ENCODE assay signal across 8 cellular contexts in genomic region chr15:57375827-57376694, GRCh38. TPM values are rescaled to one million over a fixed set of nuclear protein-coding genes. Genes with fewer than 3 reads are reported as not detected.
DNase-seq lines count a peak whose midpoint lies in the region; ATAC-seq and TF ChIP-seq lines count a peak whose summit lies in the region.

A gene with protein sequence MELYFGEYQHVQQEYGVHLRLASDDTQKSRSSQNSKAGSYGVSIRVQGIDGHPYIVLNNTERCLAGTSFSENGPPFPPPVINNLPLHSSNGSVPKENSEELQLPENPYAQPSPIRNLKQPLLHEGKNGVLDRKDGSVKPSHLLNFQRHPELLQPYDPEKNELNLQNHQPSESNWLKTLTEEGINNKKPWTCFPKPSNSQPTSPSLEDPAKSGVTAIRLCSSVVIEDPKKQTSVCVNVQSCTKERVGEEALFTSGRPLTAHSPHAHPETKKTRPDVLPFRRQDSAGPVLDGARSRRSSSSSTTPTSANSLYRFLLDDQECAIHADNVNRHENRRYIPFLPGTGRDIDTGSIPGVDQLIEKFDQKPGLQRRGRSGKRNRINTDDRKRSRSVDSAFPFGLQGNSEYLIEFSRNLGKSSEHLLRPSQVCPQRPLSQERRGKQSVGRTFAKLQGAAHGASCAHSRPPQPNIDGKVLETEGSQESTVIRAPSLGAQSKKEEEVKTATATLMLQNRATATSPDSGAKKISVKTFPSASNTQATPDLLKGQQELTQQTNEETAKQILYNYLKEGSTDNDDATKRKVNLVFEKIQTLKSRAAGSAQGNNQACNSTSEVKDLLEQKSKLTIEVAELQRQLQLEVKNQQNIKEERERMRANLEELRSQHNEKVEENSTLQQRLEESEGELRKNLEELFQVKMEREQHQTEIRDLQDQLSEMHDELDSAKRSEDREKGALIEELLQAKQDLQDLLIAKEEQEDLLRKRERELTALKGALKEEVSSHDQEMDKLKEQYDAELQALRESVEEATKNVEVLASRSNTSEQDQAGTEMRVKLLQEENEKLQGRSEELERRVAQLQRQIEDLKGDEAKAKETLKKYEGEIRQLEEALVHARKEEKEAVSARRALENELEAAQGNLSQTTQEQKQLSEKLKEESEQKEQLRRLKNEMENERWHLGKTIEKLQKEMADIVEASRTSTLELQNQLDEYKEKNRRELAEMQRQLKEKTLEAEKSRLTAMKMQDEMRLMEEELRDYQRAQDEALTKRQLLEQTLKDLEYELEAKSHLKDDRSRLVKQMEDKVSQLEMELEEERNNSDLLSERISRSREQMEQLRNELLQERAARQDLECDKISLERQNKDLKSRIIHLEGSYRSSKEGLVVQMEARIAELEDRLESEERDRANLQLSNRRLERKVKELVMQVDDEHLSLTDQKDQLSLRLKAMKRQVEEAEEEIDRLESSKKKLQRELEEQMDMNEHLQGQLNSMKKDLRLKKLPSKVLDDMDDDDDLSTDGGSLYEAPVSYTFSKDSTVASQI (plus strand): TSS chr15:57376505. CDS start chr15:57438000, 61,495 bp downstream.

- intact Hi-C loops in Calu3 (cut with micrococcal nuclease; ENCODE audit: unreplicated experiment) (loop anchor here (5.0 kb wide), 1 partner anchor 131 kb away; no protein-coding TSS in a partner anchor), uterus (cut with DNase I; ENCODE audit: low total_unique reads) (loop anchor here (10.0 kb wide), 1 partner anchor 89 kb away; no protein-coding TSS in a partner anchor)

- H3K9ac ChIP-seq in NT2/D1 (ENCODE audit: insufficient read length, low read depth), result peak within 1 kb of the TSS; percentile 72
- H3K9ac ChIP-seq in endodermal cell (ENCODE audit: extremely low read depth, low read length, poor library complexity, severe bottlenecking), result peak within 1 kb of the TSS; percentile 16

- H3K27ac Mint-ChIP-seq in Calu3 (ENCODE audit: unreplicated experiment), result peak within 1 kb of the TSS; percentile 45
- peak within 1 kb of the TSS; percentile 91 for H3K27ac Mint-ChIP-seq in endodermal cell
- peak within 1 kb of the TSS; percentile 91 for H3K27ac Mint-ChIP-seq in mesothelial cell of epicardium

- no TSS peak for BruUV-seq in Calu3 (replicated peaks; lab: Mats Ljungman, UMichigan)

- DNase-seq in Calu3, result peak; percentile 61
- no peak for DNase-seq in NT2/D1 (ENCODE audit: low read depth, low spot score)
- peak; percentile 87 for DNase-seq in endodermal cell
- DNase-seq in mesothelial cell of epicardium (ENCODE audit: low spot score in 2 of 2, unreplicated experiment in 2 of 2), result peak; percentile 28 to 57
- peak; percentile 40 to 63 for DNase-seq in uterus
- DNase-seq in effector CD8-positive, alpha-beta T cell (lab: John Stamatoyannopoulos, UW), result no peak
- DNase-seq in Kasumi-1 (lab: John Stamatoyannopoulos, UW), result no peak

- CTCF ChIA-PET in Calu3 (lab: Charles Lee), result interaction anchor here (0.6 to 3.7 kb wide), 5 partner anchors 130 to 229 kb away, joined by 3 to 45 read pairs (median 5); no protein-coding TSS in a partner anchor

- H3K4me1 ChIP-seq in NT2/D1 (ENCODE audit: insufficient read depth, insufficient read length) (peaks cover 6% of the 10 kb centered on the region), endodermal cell (ENCODE audit: control insufficient read depth, insufficient read depth, low read length) (peaks cover 13% of the 10 kb centered on the region), uterus (no peaks in the 10 kb centered on the region)

- H3K4me3 Mint-ChIP-seq in Calu3 (ENCODE audit: low read depth, unreplicated experiment) (peak within 1 kb of the TSS; percentile 71), endodermal cell (peak within 1 kb of the TSS; percentile 93), mesothelial cell of epicardium (peak within 1 kb of the TSS; percentile 86)

- H3K4me1 Mint-ChIP-seq in Calu3 (ENCODE audit: low read depth, unreplicated experiment), result peaks cover 10% of the 10 kb centered on the region
- peaks cover 44% of the 10 kb centered on the region for H3K4me1 Mint-ChIP-seq in endodermal cell
- peaks cover 25% of the 10 kb centered on the region for H3K4me1 Mint-ChIP-seq in mesothelial cell of epicardium

- H3K36me3 Mint-ChIP-seq in Calu3 (ENCODE audit: insufficient read depth, unreplicated experiment) (peaks cover 16% of the 10 kb centered on the region), endodermal cell (ENCODE audit: low read depth) (peaks cover 21% of the 10 kb centered on the region), mesothelial cell of epicardium (peaks cover 3% of the 10 kb centered on the region)

- H3K27me3 Mint-ChIP-seq in Calu3 (ENCODE audit: unreplicated experiment) (peaks cover 39% of the 10 kb centered on the region), endodermal cell (ENCODE audit: insufficient read depth) (peaks cover 23% of the 10 kb centered on the region), mesothelial cell of epicardium (ENCODE audit: low read depth) (no peaks in the 10 kb centered on the region)

- H3K9me3 ChIP-seq in NT2/D1 (ENCODE audit: insufficient read depth, low read length) (no peaks in the 10 kb centered on the region), endodermal cell (ENCODE audit: control insufficient read depth, low read length) (no peaks in the 10 kb centered on the region), uterus (no peaks in the 10 kb centered on the region)

- H3K4me3 ChIP-seq in NT2/D1 (ENCODE audit: insufficient read length, low read depth) (peak within 1 kb of the TSS; percentile 65), endodermal cell (ENCODE audit: low read length) (peak within 1 kb of the TSS; percentile 88), uterus (peak within 1 kb of the TSS; percentile 82 to 97)

- H3K27ac ChIP-seq in endodermal cell (ENCODE audit: low read depth, low read length) (no peak within 1 kb of the TSS), uterus (peak within 1 kb of the TSS; percentile 83 to 86)

- H3K27me3 ChIP-seq in NT2/D1 (ENCODE audit: insufficient read depth, insufficient read length), result peaks cover 26% of the 10 kb centered on the region
- H3K27me3 ChIP-seq in endodermal cell (ENCODE audit: control insufficient read depth, insufficient read depth, low read length, poor library complexity, severe bottlenecking), result no peaks in the 10 kb centered on the region
- H3K27me3 ChIP-seq in uterus, result no peaks in the 10 kb centered on the region

- H3K9me3 Mint-ChIP-seq in Calu3 (ENCODE audit: low read depth, unreplicated experiment) (no peaks in the 10 kb centered on the region), endodermal cell (no peaks in the 10 kb centered on the region), mesothelial cell of epicardium (no peaks in the 10 kb centered on the region)

- no peak for ATAC-seq in HG03097 (IDR thresholded peaks at IDR 0.05; ENCODE audit: low FRiP score, unreplicated experiment)

- no peak for TF ChIP-seq CTCF in Calu3 (IDR thresholded peaks at IDR 0.05; ENCODE audit: unreplicated experiment)
- TF ChIP-seq CTCF in endodermal cell (conservative IDR thresholded peaks at IDR 0.05), result no peak
- no peak for TF ChIP-seq CTCF in mesothelial cell of epicardium (IDR thresholded peaks at IDR 0.05; ENCODE audit: unreplicated experiment)
- no peak for TF ChIP-seq CTCF in uterus (IDR thresholded peaks at IDR 0.05)

- WGBS in endodermal cell (ENCODE audit: insufficient coverage in 1 of 2, insufficient read length in 1 of 2), 2 experiments, result 18% methylated on average over 28 to 76 of the region's 76 CpGs

- peak in 1 of 2 donors; percentile 61 for TF ChIP-seq POLR2A in uterus (IDR thresholded peaks at IDR 0.05)

- no peaks in the 10 kb centered on the region for H3K36me3 ChIP-seq in NT2/D1 (ENCODE audit: insufficient read depth, insufficient read length, low read length)
- peaks cover 11% of the 10 kb centered on the region for H3K36me3 ChIP-seq in endodermal cell (ENCODE audit: control insufficient read depth, insufficient read depth, low read length)
- H3K36me3 ChIP-seq in uterus, result no peaks in the 10 kb centered on the region

RNA-seq across cellular contexts. Expression of the gene that starts here (rescaled TPM):
- total RNA-seq in Calu3 (2022), result 1.8 and 3.3 TPM in 2 replicates
- total RNA-seq in endodermal cell, result 10 to 100 TPM; 82.6 to 98.0 TPM
- polyA plus RNA-seq in endodermal cell (2013, experiment 1 of 2), result 15.1 TPM
- polyA plus RNA-seq in endodermal cell (2013, experiment 2 of 2), result 15.8 TPM
- 34.1 to 36.4 TPM (median 35.7 TPM) in 3 replicates for total RNA-seq in mesothelial cell of epicardium
- total RNA-seq in uterus, result 10 to 100 TPM; 15.1 to 74.4 (median 31.7) TPM

Comparison
In these comparisons a context has a peak if more than half of its experiments do, and no peak if none do; other contexts are left out.
1. DNase-seq: peak in Calu3 (single experiment), endodermal cell (single experiment), mesothelial cell of epicardium (2 of 2) and uterus (2 of 2); none in NT2/D1 (single experiment), effector CD8-positive, alpha-beta T cell (single experiment) and Kasumi-1 (0 of 2).
2. Peak in every context shown above with its lines, with median percentiles within 50 percentile points of each other: H3K27ac Mint-ChIP-seq, H3K4me3 Mint-ChIP-seq and H3K4me3 ChIP-seq.